Comparison of ENCODE assay signal across 8 cellular contexts in the genomic region with DNA sequence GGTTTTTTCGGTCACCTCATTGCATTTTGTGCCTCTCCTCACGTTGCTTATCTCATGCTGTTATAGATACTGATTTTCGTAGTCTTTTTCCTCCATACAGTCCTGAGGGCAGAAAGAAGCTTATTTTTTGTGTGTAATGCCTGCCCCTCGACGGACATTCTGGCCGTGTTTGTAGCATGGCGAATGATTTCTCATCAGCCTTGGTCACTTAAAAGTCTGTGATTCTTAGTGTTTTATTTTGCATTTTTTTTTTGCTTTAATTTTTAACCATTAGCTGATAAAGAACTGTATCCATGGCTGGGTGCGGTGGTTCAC. TPM values are rescaled to one million over a fixed set of nuclear protein-coding genes. Genes with fewer than 3 reads are reported as not detected.
A peak's percentile ranks its signal among the peaks of the same experiment; 100 is the strongest.
DNase-seq lines count a peak whose midpoint lies in the region; ATAC-seq and TF ChIP-seq lines count a peak whose summit lies in the region.

No MANE protein-coding gene starts in this region.

- peak overlapping the region in 3 of 5 donors; percentile 75 to 89 (median 77) for H3K27ac ChIP-seq in adrenal gland
- no peak overlapping the region for H3K27ac ChIP-seq in liver (ENCODE audit: low read depth in 1 of 2, low read length in 2 of 2)
- peak overlapping the region; percentile 68 to 72 for H3K27ac ChIP-seq in uterus

- peak overlapping the region; percentile 24 to 66 for H3K9ac ChIP-seq in liver (ENCODE audit: low read depth in 1 of 2, low read length in 2 of 2)

- H3K4me3 ChIP-seq in adrenal gland (peak overlapping the region in 2 of 4 donors; percentile 74 to 87), liver (ENCODE audit: low read depth in 1 of 3, low read length in 3 of 3) (peak overlapping the region in 2 of 3 donors; percentile 76 to 97), uterus (peak overlapping the region; percentile 56 to 75)

- H3K36me3 ChIP-seq in adrenal gland (replicated peaks in 1 of 2) (no peaks in the 10 kb centered on the region), liver (ENCODE audit: control insufficient read depth in 4 of 4, insufficient read depth in 3 of 4, low read depth in 1 of 4, low read length in 3 of 4) (peaks cover 0 to 4% (median 2%) of the 10 kb centered on the region in 4 donors), uterus (no peaks in the 10 kb centered on the region)

- H3K4me1 ChIP-seq in adrenal gland (replicated peaks in 1 of 2), result peaks cover 15 to 25% of the 10 kb centered on the region in 2 donors
- H3K4me1 ChIP-seq in liver (ENCODE audit: control insufficient read depth in 4 of 4, insufficient read depth in 4 of 4, low read length in 3 of 4), result peaks cover 5 to 14% (median 12%) of the 10 kb centered on the region in 4 donors
- H3K4me1 ChIP-seq in uterus, result peaks cover 0 to 13% of the 10 kb centered on the region in 2 donors

- WGBS in adrenal gland, 4 donors, result 31 to 45% (median 38%) methylated on average over 8 of the region's 8 CpGs
- WGBS in liver, result 43% methylated on average over 8 of the region's 8 CpGs

- TF ChIP-seq RAD21 in liver (IDR thresholded peaks at IDR 0.05), result no peak

- TF ChIP-seq CTCF in adrenal gland (IDR thresholded peaks at IDR 0.05), result peak in 1 of 6 experiments; percentile 18
- no peak for TF ChIP-seq CTCF in liver (IDR thresholded peaks at IDR 0.05; ENCODE audit: low read depth, low read length, missing input control)
- TF ChIP-seq CTCF in uterus (IDR thresholded peaks at IDR 0.05), result no peak

- DNase-seq in adrenal gland, result no peak
- no peak for DNase-seq in uterus
- DNase-seq in NCI-H82 treated with DMSO at 0.1 percent for 48 hours (lab: John Stamatoyannopoulos, UW; ENCODE audit: unreplicated experiment), result no peak
- no peak for DNase-seq in epidermal melanocyte (ENCODE audit: insufficient read length, low spot score)
- DNase-seq in COLO829 (ENCODE audit: low spot score), result no peak

- peak; percentile 25 for ATAC-seq in GM18511 (IDR thresholded peaks at IDR 0.05; ENCODE audit: unreplicated experiment)
- ATAC-seq in HG02973 (IDR thresholded peaks at IDR 0.05; ENCODE audit: unreplicated experiment), result peak; percentile 8

- H3K9me3 ChIP-seq in adrenal gland (replicated peaks in 1 of 3) (no peaks in the 10 kb centered on the region), liver (ENCODE audit: control insufficient read depth in 4 of 4, low read length in 3 of 4) (no peaks in the 10 kb centered on the region), uterus (no peaks in the 10 kb centered on the region)

- TF ChIP-seq POLR2A in adrenal gland (IDR thresholded peaks at IDR 0.05), result no peak
- TF ChIP-seq POLR2A in uterus (IDR thresholded peaks at IDR 0.05), result no peak

- intact Hi-C loops in adrenal gland (cut with DNase I) (loop anchor here in 1 of 2 donors (10.0 kb wide), 1 partner anchor 82 kb away; no protein-coding TSS in a partner anchor), uterus (cut with DNase I; ENCODE audit: low total_unique reads) (no loop called here)

- H3K27me3 ChIP-seq in adrenal gland, result no peaks in the 10 kb centered on the region
- H3K27me3 ChIP-seq in liver (ENCODE audit: control insufficient read depth in 4 of 4, insufficient read depth in 4 of 4, low read length in 3 of 4), result no peaks in the 10 kb centered on the region
- H3K27me3 ChIP-seq in uterus, result no peaks in the 10 kb centered on the region

TF ChIP-seq in liver, 16 proteins besides CTCF, POLR2A, EP300 and RAD21:
- no peak for TF ChIP-seq HNF4A (conservative IDR thresholded peaks at IDR 0.05)
- TF ChIP-seq, protein P1, sequence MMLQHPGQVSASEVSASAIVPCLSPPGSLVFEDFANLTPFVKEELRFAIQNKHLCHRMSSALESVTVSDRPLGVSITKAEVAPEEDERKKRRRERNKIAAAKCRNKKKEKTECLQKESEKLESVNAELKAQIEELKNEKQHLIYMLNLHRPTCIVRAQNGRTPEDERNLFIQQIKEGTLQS (IDR thresholded peaks at IDR 0.05), result no peak
- no peak for TF ChIP-seq YY1 (IDR thresholded peaks at IDR 0.05)
- no peak for TF ChIP-seq EGR1 (IDR thresholded peaks at IDR 0.05; ENCODE audit: low read depth in 2 of 2)
- TF ChIP-seq, protein P2, sequence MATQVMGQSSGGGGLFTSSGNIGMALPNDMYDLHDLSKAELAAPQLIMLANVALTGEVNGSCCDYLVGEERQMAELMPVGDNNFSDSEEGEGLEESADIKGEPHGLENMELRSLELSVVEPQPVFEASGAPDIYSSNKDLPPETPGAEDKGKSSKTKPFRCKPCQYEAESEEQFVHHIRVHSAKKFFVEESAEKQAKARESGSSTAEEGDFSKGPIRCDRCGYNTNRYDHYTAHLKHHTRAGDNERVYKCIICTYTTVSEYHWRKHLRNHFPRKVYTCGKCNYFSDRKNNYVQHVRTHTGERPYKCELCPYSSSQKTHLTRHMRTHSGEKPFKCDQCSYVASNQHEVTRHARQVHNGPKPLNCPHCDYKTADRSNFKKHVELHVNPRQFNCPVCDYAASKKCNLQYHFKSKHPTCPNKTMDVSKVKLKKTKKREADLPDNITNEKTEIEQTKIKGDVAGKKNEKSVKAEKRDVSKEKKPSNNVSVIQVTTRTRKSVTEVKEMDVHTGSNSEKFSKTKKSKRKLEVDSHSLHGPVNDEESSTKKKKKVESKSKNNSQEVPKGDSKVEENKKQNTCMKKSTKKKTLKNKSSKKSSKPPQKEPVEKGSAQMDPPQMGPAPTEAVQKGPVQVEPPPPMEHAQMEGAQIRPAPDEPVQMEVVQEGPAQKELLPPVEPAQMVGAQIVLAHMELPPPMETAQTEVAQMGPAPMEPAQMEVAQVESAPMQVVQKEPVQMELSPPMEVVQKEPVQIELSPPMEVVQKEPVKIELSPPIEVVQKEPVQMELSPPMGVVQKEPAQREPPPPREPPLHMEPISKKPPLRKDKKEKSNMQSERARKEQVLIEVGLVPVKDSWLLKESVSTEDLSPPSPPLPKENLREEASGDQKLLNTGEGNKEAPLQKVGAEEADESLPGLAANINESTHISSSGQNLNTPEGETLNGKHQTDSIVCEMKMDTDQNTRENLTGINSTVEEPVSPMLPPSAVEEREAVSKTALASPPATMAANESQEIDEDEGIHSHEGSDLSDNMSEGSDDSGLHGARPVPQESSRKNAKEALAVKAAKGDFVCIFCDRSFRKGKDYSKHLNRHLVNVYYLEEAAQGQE (IDR thresholded peaks at IDR 0.05), result no peak
- no peak for TF ChIP-seq RXRA (IDR thresholded peaks at IDR 0.05)
- no peak for TF ChIP-seq SP1 (IDR thresholded peaks at IDR 0.05)
- TF ChIP-seq, protein P3, sequence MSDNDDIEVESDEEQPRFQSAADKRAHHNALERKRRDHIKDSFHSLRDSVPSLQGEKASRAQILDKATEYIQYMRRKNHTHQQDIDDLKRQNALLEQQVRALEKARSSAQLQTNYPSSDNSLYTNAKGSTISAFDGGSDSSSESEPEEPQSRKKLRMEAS (IDR thresholded peaks at IDR 0.05), result no peak
- TF ChIP-seq NR2F2 (IDR thresholded peaks at IDR 0.05), result no peak
- TF ChIP-seq, protein P4, sequence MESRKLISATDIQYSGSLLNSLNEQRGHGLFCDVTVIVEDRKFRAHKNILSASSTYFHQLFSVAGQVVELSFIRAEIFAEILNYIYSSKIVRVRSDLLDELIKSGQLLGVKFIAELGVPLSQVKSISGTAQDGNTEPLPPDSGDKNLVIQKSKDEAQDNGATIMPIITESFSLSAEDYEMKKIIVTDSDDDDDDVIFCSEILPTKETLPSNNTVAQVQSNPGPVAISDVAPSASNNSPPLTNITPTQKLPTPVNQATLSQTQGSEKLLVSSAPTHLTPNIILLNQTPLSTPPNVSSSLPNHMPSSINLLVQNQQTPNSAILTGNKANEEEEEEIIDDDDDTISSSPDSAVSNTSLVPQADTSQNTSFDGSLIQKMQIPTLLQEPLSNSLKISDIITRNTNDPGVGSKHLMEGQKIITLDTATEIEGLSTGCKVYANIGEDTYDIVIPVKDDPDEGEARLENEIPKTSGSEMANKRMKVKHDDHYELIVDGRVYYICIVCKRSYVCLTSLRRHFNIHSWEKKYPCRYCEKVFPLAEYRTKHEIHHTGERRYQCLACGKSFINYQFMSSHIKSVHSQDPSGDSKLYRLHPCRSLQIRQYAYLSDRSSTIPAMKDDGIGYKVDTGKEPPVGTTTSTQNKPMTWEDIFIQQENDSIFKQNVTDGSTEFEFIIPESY (IDR thresholded peaks at IDR 0.05), result no peak
- TF ChIP-seq JUND (IDR thresholded peaks at IDR 0.05), result no peak
- no peak for TF ChIP-seq FOXA1 (IDR thresholded peaks at IDR 0.05)
- no peak for TF ChIP-seq GABPA (IDR thresholded peaks at IDR 0.05 in 1 of 2, conservative IDR thresholded peaks at IDR 0.05 in 1 of 2)
- TF ChIP-seq HNF4G (IDR thresholded peaks at IDR 0.05), result no peak
- TF ChIP-seq TAF1 (conservative IDR thresholded peaks at IDR 0.05), result no peak
- no peak for TF ChIP-seq FOXA2 (IDR thresholded peaks at IDR 0.05)

RNA-seq across cellular contexts. Expression of gene NOC3L, which starts 0.5 kb away (rescaled TPM):
- 10 to 100 TPM in 7 of 8 donors, 1 to 10 TPM in 1; 7.4 to 22.2 (median 18.8) TPM for total RNA-seq in adrenal gland
- polyA plus RNA-seq in adrenal gland, result 10 to 100 TPM in 1 of 3 donors, 1 to 10 TPM in 2; 6.2 to 29.4 (median 7.1) TPM
- 10 to 100 TPM in 1 of 2 donors, 1 to 10 TPM in 1; 7.9 to 14.7 TPM for total RNA-seq in liver
- 1 to 10 TPM; 3.6 to 6.4 TPM for polyA plus RNA-seq in liver
- 10 to 100 TPM in 2 of 4 donors, 1 to 10 TPM in 2; 6.2 to 48.7 (median 16.7) TPM for total RNA-seq in uterus

RNA-seq across cellular contexts. Expression of gene TBC1D12, which starts 39.1 kb away (rescaled TPM):
- total RNA-seq in adrenal gland (10 to 100 TPM in 4 of 8 donors, 1 to 10 TPM in 4; 6.2 to 16.4 (median 9.7) TPM), liver (1 to 10 TPM; 5.6 to 7.5 TPM), uterus (10 to 100 TPM in 2 of 4 donors, 1 to 10 TPM in 2; 7.2 to 37.5 (median 13.6) TPM)
- polyA plus RNA-seq in adrenal gland (10 to 100 TPM in 2 of 3 donors, 1 to 10 TPM in 1; 6.7 to 47.8 (median 13.6) TPM), liver (1 to 10 TPM; 2.6 to 4.3 TPM)

Comparison
In these comparisons a context has a peak if more than half of its experiments do, and no peak if none do; other contexts are left out.
1. H3K27ac ChIP-seq: peak in adrenal gland (3 of 5) and uterus (2 of 2); none in liver (0 of 2).